Comparison of ENCODE assay signal across 10 cellular contexts in genomic region chr11:27694992-27695391, GRCh38. TPM values are rescaled to one million over a fixed set of nuclear protein-coding genes. Genes with fewer than 3 reads are reported as not detected.
DNase-seq lines count a peak whose midpoint lies in the region; ATAC-seq and TF ChIP-seq lines count a peak whose summit lies in the region.
"Had no signal": no experiment of that assay in that cellular context is flagged by ENCODE, and none has a peak within 500 bp of the region (broad histone marks: within the 10 kb centered on the region; RNA-seq: fewer than 3 reads in every experiment).

No MANE protein-coding gene starts in this region.

- H3K4me3 ChIP-seq in WI38 (ENCODE audit: low read depth, low read length) (peak overlapping the region; percentile 97; the same call in 1 of the 2 replicates), Peyer's patch (no peak overlapping the region)
- H3K4me3 ChIP-seq: psoas muscle had no signal

- no peak for TF ChIP-seq CTCF in WI38 (IDR thresholded peaks at IDR 0.05; ENCODE audit: low read depth, low read length)
- TF ChIP-seq CTCF in Peyer's patch (IDR thresholded peaks at IDR 0.05) = peak in 2 of 6 experiments; percentile 27 to 32

- DNase-seq in EH (ENCODE audit: low read depth) = peak; percentile 32
- DNase-seq in lung microvascular endothelial cell (ENCODE audit: low read depth in 2 of 2) = peak; percentile 50 to 55
- DNase-seq in NCI-H128 (lab: John Stamatoyannopoulos, UW; ENCODE audit: unreplicated experiment) = no peak
- DNase-seq in Peyer's patch = no peak
- no peak for DNase-seq in GF-D8 (lab: John Stamatoyannopoulos, UW)
- DNase-seq: NCI-H1436 treated with DMSO at 0.1 percent for 48 hours, psoas muscle had no signal

- TF ChIP-seq EP300 in Ishikawa (IDR thresholded peaks at IDR 0.05; ENCODE audit: borderline replicate concordance) = no peak

- no peak overlapping the region for H3K27ac ChIP-seq in Peyer's patch
- H3K27ac ChIP-seq: psoas muscle had no signal

- H3K36me3 ChIP-seq in Peyer's patch = no peaks in the 10 kb centered on the region

- peak; percentile 63 for TF ChIP-seq RAD21 in Ishikawa (IDR thresholded peaks at IDR 0.05; ENCODE audit: low read depth)

- H3K4me1 ChIP-seq in Peyer's patch = peaks cover 0 to 14% (median 2%) of the 10 kb centered on the region in 4 donors
- H3K4me1 ChIP-seq: psoas muscle had no signal

- ATAC-seq in GM19328 (IDR thresholded peaks at IDR 0.05; ENCODE audit: unreplicated experiment) = no peak
- ATAC-seq: psoas muscle had no signal

- TF ChIP-seq POLR2A in Peyer's patch (IDR thresholded peaks at IDR 0.05) = no peak

- peaks cover 0 to 9% of the 10 kb centered on the region in 2 donors for H3K27me3 ChIP-seq in Peyer's patch

- H3K9me3 ChIP-seq in Peyer's patch = no peaks in the 10 kb centered on the region
- H3K9me3 ChIP-seq: psoas muscle had no signal

TF ChIP-seq in Ishikawa, 13 proteins besides CTCF, POLR2A, EP300 and RAD21:
- no peak for TF ChIP-seq CREB1 (IDR thresholded peaks at IDR 0.05; ENCODE audit: low read depth)
- TF ChIP-seq REST (IDR thresholded peaks at IDR 0.05; ENCODE audit: low read depth) = no peak
- no peak for TF ChIP-seq TCF12 (IDR thresholded peaks at IDR 0.05; ENCODE audit: low read depth)
- TF ChIP-seq TAF1 (IDR thresholded peaks at IDR 0.05; ENCODE audit: low read depth) = no peak
- TF ChIP-seq, protein P1, sequence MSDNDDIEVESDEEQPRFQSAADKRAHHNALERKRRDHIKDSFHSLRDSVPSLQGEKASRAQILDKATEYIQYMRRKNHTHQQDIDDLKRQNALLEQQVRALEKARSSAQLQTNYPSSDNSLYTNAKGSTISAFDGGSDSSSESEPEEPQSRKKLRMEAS (IDR thresholded peaks at IDR 0.05) = no peak
- no peak for TF ChIP-seq CEBPB (IDR thresholded peaks at IDR 0.05)
- TF ChIP-seq YY1 (IDR thresholded peaks at IDR 0.05; ENCODE audit: low read depth) = no peak
- TF ChIP-seq, protein P2, sequence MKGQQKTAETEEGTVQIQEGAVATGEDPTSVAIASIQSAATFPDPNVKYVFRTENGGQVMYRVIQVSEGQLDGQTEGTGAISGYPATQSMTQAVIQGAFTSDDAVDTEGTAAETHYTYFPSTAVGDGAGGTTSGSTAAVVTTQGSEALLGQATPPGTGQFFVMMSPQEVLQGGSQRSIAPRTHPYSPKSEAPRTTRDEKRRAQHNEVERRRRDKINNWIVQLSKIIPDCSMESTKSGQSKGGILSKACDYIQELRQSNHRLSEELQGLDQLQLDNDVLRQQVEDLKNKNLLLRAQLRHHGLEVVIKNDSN (IDR thresholded peaks at IDR 0.05) = no peak
- TF ChIP-seq EGR1 (IDR thresholded peaks at IDR 0.05) = no peak

RNA-seq across cellular contexts. Expression of gene BDNF, which starts 5.3 kb away (rescaled TPM):
- total RNA-seq in lung microvascular endothelial cell = under 0.01 and 0.22 TPM in 2 replicates
- 1 to 10 TPM in 1 of 4 donors, under 1 TPM in 1, not detected in 2; 0.53 to 1.3 TPM for total RNA-seq in Peyer's patch

Comparison
In these comparisons a context has a peak if more than half of its experiments do, and no peak if none do; other contexts are left out.
1. DNase-seq: peak in EH (single experiment) and lung microvascular endothelial cell (2 of 2); none in NCI-H128 (single experiment), Peyer's patch (0 of 3) and GF-D8 (single experiment).